Comparison of ENCODE assay signal across 13 cellular contexts in the genomic region with DNA sequence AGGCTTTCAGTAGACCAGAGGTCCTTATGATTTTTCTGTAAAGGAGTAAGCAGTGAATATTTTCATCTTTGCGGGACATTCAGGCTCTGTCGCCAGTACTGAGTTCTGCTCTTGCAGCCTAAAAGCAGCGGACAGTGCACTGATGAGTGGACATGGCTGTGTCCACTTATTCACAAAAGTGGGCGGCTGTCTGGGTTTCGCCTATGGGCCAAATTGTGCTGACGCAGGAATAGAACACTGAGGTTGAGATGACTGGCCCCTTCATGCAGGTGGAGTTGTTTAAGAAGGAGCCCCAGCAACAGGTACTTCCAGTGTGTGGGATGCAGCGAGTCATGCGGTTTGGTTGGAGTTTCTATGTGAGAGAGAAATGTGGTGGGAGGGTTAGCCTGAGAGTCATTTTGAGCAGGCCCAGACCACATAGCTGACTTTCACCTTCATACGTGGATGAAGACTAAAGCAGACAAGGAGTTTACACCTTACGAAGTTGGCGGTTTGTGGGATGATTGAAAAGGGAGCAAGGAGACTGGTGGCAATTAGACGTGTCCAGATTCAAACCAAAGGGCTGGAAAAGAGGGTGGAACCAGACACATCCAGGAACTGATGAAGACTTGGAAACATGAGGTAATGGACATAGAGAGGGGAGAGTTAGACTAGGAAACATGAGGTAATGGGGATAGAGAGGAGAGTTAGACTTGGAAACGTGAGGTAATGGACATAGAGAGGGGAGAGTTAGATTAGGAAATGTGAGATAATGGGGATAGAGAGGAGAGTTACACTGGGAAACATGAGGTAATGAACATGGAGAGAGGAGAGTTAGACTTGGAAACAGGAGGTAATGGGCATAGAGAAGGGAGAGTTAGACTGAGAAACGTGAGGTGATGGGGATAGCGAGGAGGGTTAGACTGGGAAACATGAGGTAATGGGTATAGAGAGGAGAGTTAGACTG. TPM values are rescaled to one million over a fixed set of nuclear protein-coding genes. Genes with fewer than 3 reads are reported as not detected.
DNase-seq lines count a peak whose midpoint lies in the region; ATAC-seq lines count a peak whose summit lies in the region.
"Had no signal": no experiment of that assay in that cellular context is flagged by ENCODE, and none has a peak within 500 bp of the region (broad histone marks: within the 10 kb centered on the region; RNA-seq: fewer than 3 reads in every experiment).

No MANE protein-coding gene starts in this region.

- peak; percentile 68 to 71 for DNase-seq in activated naive CD4-positive, alpha-beta T cell treated with anti-CD3 and anti-CD28 coated beads, Interleukin-2, amount 50 U/mL, for 72 hours (ENCODE audit: low spot score in 2 of 2)
- peak; percentile 57 to 75 (median 61) for DNase-seq in stimulated activated CD4-positive, alpha-beta T cell treated with anti-CD3 and anti-CD28 coated beads, TNF-alpha, amount 100 ng/mL, for 48 hours (ENCODE audit: low read depth in 3 of 3)
- DNase-seq in NAMALWA (ENCODE audit: low spot score) (no peak), DMS53 treated with DMSO at 0.1 percent for 48 hours (lab: John Stamatoyannopoulos, UW; ENCODE audit: unreplicated experiment) (no peak), SIG-M5 treated with dmso at 0.1 percent for 504 hours (lab: John Stamatoyannopoulos, UW; ENCODE audit: unreplicated experiment) (no peak)
- DNase-seq: NCI-H2227 treated with DMSO at 0.1 percent for 48 hours, Right ventricle myocardium superior, trophoblast cell had no signal

- ATAC-seq in GM19452 (IDR thresholded peaks at IDR 0.05; ENCODE audit: unreplicated experiment) = peak; percentile 58
- ATAC-seq in HG02981 (IDR thresholded peaks at IDR 0.05; ENCODE audit: unreplicated experiment) = peak; percentile 51
- peak; percentile 93 to 97 for ATAC-seq in activated naive CD4-positive, alpha-beta T cell treated with anti-CD3 and anti-CD28 coated beads, Interleukin-2, amount 50 U/mL, for 72 hours
- no peak for ATAC-seq in GM18520 (IDR thresholded peaks at IDR 0.05; ENCODE audit: unreplicated experiment)
- ATAC-seq: naive thymus-derived CD4-positive, alpha-beta T cell; WTC11 had no signal

- peaks cover 4 to 5% of the 10 kb centered on the region in 2 donors for H3K36me3 Mint-ChIP-seq in activated naive CD4-positive, alpha-beta T cell treated with anti-CD3 and anti-CD28 coated beads, Interleukin-2, amount 50 U/mL, for 72 hours

- no peak overlapping the region for H3K27ac Mint-ChIP-seq in activated naive CD4-positive, alpha-beta T cell treated with anti-CD3 and anti-CD28 coated beads, Interleukin-2, amount 50 U/mL, for 72 hours
- H3K27ac Mint-ChIP-seq: WTC11 had no signal

- no peaks in the 10 kb centered on the region for H3K9me3 Mint-ChIP-seq in activated naive CD4-positive, alpha-beta T cell treated with anti-CD3 and anti-CD28 coated beads, Interleukin-2, amount 50 U/mL, for 72 hours
- H3K9me3 Mint-ChIP-seq: naive thymus-derived CD4-positive, alpha-beta T cell; WTC11 had no signal

RNA-seq across cellular contexts. Expression of gene WDR37, which starts 38.2 kb away (rescaled TPM):
- 10 to 100 TPM; 21.2 to 31.5 TPM for total RNA-seq in activated naive CD4-positive, alpha-beta T cell treated with anti-CD3 and anti-CD28 coated beads, Interleukin-2, amount 50 U/mL, for 72 hours

RNA-seq across cellular contexts. Expression of gene IDI1, which starts 45.5 kb away (rescaled TPM):
- total RNA-seq in activated naive CD4-positive, alpha-beta T cell treated with anti-CD3 and anti-CD28 coated beads, Interleukin-2, amount 50 U/mL, for 72 hours = 10 to 100 TPM; 52.6 to 81.1 TPM

Comparison
In these comparisons a context has a peak if more than half of its experiments do, and no peak if none do; other contexts are left out.
1. DNase-seq: peak in activated naive CD4-positive, alpha-beta T cell treated with anti-CD3 and anti-CD28 coated beads, Interleukin-2, amount 50 U/mL, for 72 hours (2 of 2) and stimulated activated CD4-positive, alpha-beta T cell treated with anti-CD3 and anti-CD28 coated beads, TNF-alpha, amount 100 ng/mL, for 48 hours (3 of 3); none in NAMALWA (single experiment), DMS53 treated with DMSO at 0.1 percent for 48 hours (single experiment) and SIG-M5 treated with dmso at 0.1 percent for 504 hours (single experiment).